In genomic region chr19:57823155-57823554, GRCh38 we compare ENCODE assay signal across 8 cellular contexts. TPM values are rescaled to one million over a fixed set of nuclear protein-coding genes. Genes with fewer than 3 reads are reported as not detected.
DNase-seq lines count a peak whose midpoint lies in the region; ATAC-seq and TF ChIP-seq lines count a peak whose summit lies in the region.
"Not testable (repeated sequence)": the region's sequence is repeated elsewhere in the genome, so short reads cannot be mapped to it uniquely, and the experiment has no call there.

No MANE protein-coding gene starts in this region.

- H3K36me3 ChIP-seq in CD4-positive, alpha-beta memory T cell (ENCODE audit: insufficient read depth, low read length); colonic mucosa; transverse colon: not testable (repeated sequence)

- H3K4me3 Mint-ChIP-seq in CD4-positive, alpha-beta memory T cell = peak overlapping the region in 1 of 8 donors; percentile 12
- peak overlapping the region in 1 of 4 donors; percentile 67 for H3K4me3 Mint-ChIP-seq in IgD-negative memory B cell
- H3K4me3 Mint-ChIP-seq in activated T-cell treated with anti-CD3 and anti-CD28 coated beads, Interleukin-2, amount 50 U/mL, for 72 hours = peak overlapping the region in 1 of 2 donors; percentile 8
- H3K4me3 Mint-ChIP-seq in memory B cell = not testable (repeated sequence)
- peak overlapping the region; percentile 55 for H3K4me3 Mint-ChIP-seq in progenitor cell of endocrine pancreas (ENCODE audit: low read depth)

- H3K27ac Mint-ChIP-seq in CD4-positive, alpha-beta memory T cell = peak overlapping the region in 4 of 7 donors; percentile 43 to 82 (median 60)
- peak overlapping the region; percentile 47 to 88 (median 81) for H3K27ac Mint-ChIP-seq in IgD-negative memory B cell
- H3K27ac Mint-ChIP-seq in activated T-cell treated with anti-CD3 and anti-CD28 coated beads, Interleukin-2, amount 50 U/mL, for 72 hours = peak overlapping the region; percentile 84
- H3K27ac Mint-ChIP-seq in memory B cell = peak overlapping the region; percentile 18
- peak overlapping the region; percentile 96 for H3K27ac Mint-ChIP-seq in progenitor cell of endocrine pancreas

- DNase-seq in CD4-positive, alpha-beta memory T cell; activated T-cell treated with anti-CD3 and anti-CD28 coated beads, Interleukin-2, amount 50 U/mL, for 72 hours; colonic mucosa; memory B cell (ENCODE audit: low spot score in 2 of 2); progenitor cell of endocrine pancreas (ENCODE audit: low spot score, unreplicated experiment); transverse colon: not testable (repeated sequence)

- not testable (repeated sequence) for H3K4me3 ChIP-seq in CD4-positive, alpha-beta memory T cell (ENCODE audit: low read length in 2 of 2); colonic mucosa; transverse colon

- not testable (repeated sequence) for H3K27ac ChIP-seq in CD4-positive, alpha-beta memory T cell (ENCODE audit: low read depth, low read length)
- peak overlapping the region; percentile 97 for H3K27ac ChIP-seq in VCaP
- H3K27ac ChIP-seq in colonic mucosa = peak overlapping the region; percentile 65
- H3K27ac ChIP-seq in transverse colon = peak overlapping the region; percentile 23 to 40 (median 33)

- intact Hi-C loops in CD4-positive, alpha-beta memory T cell (cut with micrococcal nuclease); colonic mucosa (cut with DNase I); transverse colon (cut with DNase I; ENCODE audit: low total_unique reads): not testable (repeated sequence)

- WGBS in transverse colon (ENCODE audit: low coverage in 1 of 2), 2 donors = 44 to 73% methylated on average over 2 of the region's 2 CpGs

- POLR2A ChIA-PET in CD4-positive, alpha-beta memory T cell (lab: Charles Lee; ENCODE audit: partially characterized antibody) = not testable (repeated sequence)

- not testable (repeated sequence) for TF ChIP-seq CTCF in VCaP (conservative IDR thresholded peaks at IDR 0.05); colonic mucosa (IDR thresholded peaks at IDR 0.05); progenitor cell of endocrine pancreas (IDR thresholded peaks at IDR 0.05; ENCODE audit: unreplicated experiment); transverse colon (IDR thresholded peaks at IDR 0.05)

- in situ Hi-C loops in transverse colon (cut with MboI; ENCODE audit: low pct_ligation_motif_present in 1 of 4, low pct_unique_long_range_greater_than_20kb in 1 of 4, low sequenced_read_pairs in 3 of 4) = not testable (repeated sequence)

- H3K27me3 ChIP-seq in CD4-positive, alpha-beta memory T cell (ENCODE audit: insufficient read depth, low read length); colonic mucosa; transverse colon: not testable (repeated sequence)

- CTCF ChIA-PET in CD4-positive, alpha-beta memory T cell (lab: Charles Lee; ENCODE audit: partially characterized antibody) = not testable (repeated sequence)

- not testable (repeated sequence) for H3K9me3 ChIP-seq in CD4-positive, alpha-beta memory T cell (ENCODE audit: control insufficient read depth in 1 of 2, low read length in 2 of 2); colonic mucosa; transverse colon

- TF ChIP-seq EP300 in transverse colon (IDR thresholded peaks at IDR 0.05; ENCODE audit: low read depth) = not testable (repeated sequence)

- ATAC-seq in activated T-cell treated with anti-CD3 and anti-CD28 coated beads, Interleukin-2, amount 50 U/mL, for 72 hours (replicated peaks in 1 of 2); memory B cell (ENCODE audit: low read depth): not testable (repeated sequence)

- H3K9me3 Mint-ChIP-seq in CD4-positive, alpha-beta memory T cell; IgD-negative memory B cell; activated T-cell treated with anti-CD3 and anti-CD28 coated beads, Interleukin-2, amount 50 U/mL, for 72 hours; memory B cell; progenitor cell of endocrine pancreas (ENCODE audit: low read depth): not testable (repeated sequence)

- peaks cover 19% of the 10 kb centered on the region for H3K4me1 ChIP-seq in CD4-positive, alpha-beta memory T cell (ENCODE audit: insufficient read depth, low read length)
- H3K4me1 ChIP-seq in colonic mucosa (peaks cover 10% of the 10 kb centered on the region), transverse colon (peaks cover 14 to 44% (median 38%) of the 10 kb centered on the region in 4 donors)

- TF ChIP-seq POLR2A in transverse colon (IDR thresholded peaks at IDR 0.05) = not testable (repeated sequence)

- peaks cover 41 to 81% (median 47%) of the 10 kb centered on the region in 4 donors for H3K4me1 Mint-ChIP-seq in CD4-positive, alpha-beta memory T cell
- H3K4me1 Mint-ChIP-seq in IgD-negative memory B cell = peaks cover 33 to 47% (median 39%) of the 10 kb centered on the region in 3 donors
- H3K4me1 Mint-ChIP-seq in activated T-cell treated with anti-CD3 and anti-CD28 coated beads, Interleukin-2, amount 50 U/mL, for 72 hours (ENCODE audit: low read depth) = peaks cover 63% of the 10 kb centered on the region
- H3K4me1 Mint-ChIP-seq in memory B cell = peaks cover 43% of the 10 kb centered on the region
- peaks cover 63% of the 10 kb centered on the region for H3K4me1 Mint-ChIP-seq in progenitor cell of endocrine pancreas (ENCODE audit: low read depth)

- not testable (repeated sequence) for H3K9ac ChIP-seq in colonic mucosa (ENCODE audit: low read depth in 2 of 2, low read length in 2 of 2)

- H3K36me3 Mint-ChIP-seq in CD4-positive, alpha-beta memory T cell = peaks cover 26 to 53% of the 10 kb centered on the region in 2 donors
- H3K36me3 Mint-ChIP-seq in IgD-negative memory B cell = not testable (repeated sequence)
- H3K36me3 Mint-ChIP-seq in activated T-cell treated with anti-CD3 and anti-CD28 coated beads, Interleukin-2, amount 50 U/mL, for 72 hours (ENCODE audit: insufficient read depth in 2 of 2) = peaks cover 12 to 24% of the 10 kb centered on the region in 2 donors
- H3K36me3 Mint-ChIP-seq in memory B cell (peaks cover 13% of the 10 kb centered on the region), progenitor cell of endocrine pancreas (ENCODE audit: insufficient read depth) (peaks cover 21% of the 10 kb centered on the region)

- not testable (repeated sequence) for H3K27me3 Mint-ChIP-seq in CD4-positive, alpha-beta memory T cell; IgD-negative memory B cell; activated T-cell treated with anti-CD3 and anti-CD28 coated beads, Interleukin-2, amount 50 U/mL, for 72 hours (ENCODE audit: low read depth); memory B cell; progenitor cell of endocrine pancreas

RNA-seq across cellular contexts. Expression of gene ZNF587B, which starts 6.9 kb away (rescaled TPM):
- 10 to 100 TPM; 28.4 to 29.0 TPM for total RNA-seq in CD4-positive, alpha-beta memory T cell
- 1 to 10 TPM in 1 of 2 donors, under 1 TPM in 1; 0.27 to 2.2 TPM for polyA plus RNA-seq in CD4-positive, alpha-beta memory T cell
- 3.2 TPM for polyA plus RNA-seq in IgD-negative memory B cell
- 10 to 100 TPM; 16.8 to 18.0 TPM for total RNA-seq in activated T-cell treated with anti-CD3 and anti-CD28 coated beads, Interleukin-2, amount 50 U/mL, for 72 hours
- total RNA-seq in colonic mucosa (10 to 100 TPM; 12.5 to 22.3 TPM), progenitor cell of endocrine pancreas (24.9 and 29.8 TPM in 2 replicates), transverse colon (10 to 100 TPM; 16.1 to 34.4 (median 22.0) TPM)

RNA-seq across cellular contexts. Expression of gene ZNF552, which starts 8.4 kb away (rescaled TPM):
- 10 to 100 TPM; 17.9 to 21.0 TPM for total RNA-seq in CD4-positive, alpha-beta memory T cell
- 1 to 10 TPM; 5.5 to 9.3 TPM for polyA plus RNA-seq in CD4-positive, alpha-beta memory T cell
- polyA plus RNA-seq in IgD-negative memory B cell = 6.8 TPM
- 1 to 10 TPM; 7.7 to 8.4 TPM for total RNA-seq in activated T-cell treated with anti-CD3 and anti-CD28 coated beads, Interleukin-2, amount 50 U/mL, for 72 hours
- total RNA-seq in colonic mucosa = 10 to 100 TPM; 21.7 to 24.8 TPM
- total RNA-seq in progenitor cell of endocrine pancreas = 27.2 and 27.9 TPM in 2 replicates
- total RNA-seq in transverse colon = 100 to 1,000 TPM in 1 of 4 donors, 10 to 100 TPM in 3; 41.2 to 145 (median 68.8) TPM

RNA-seq across cellular contexts. Expression of gene ZNF587, which starts 26.5 kb away (rescaled TPM):
- 10 to 100 TPM; 58.5 to 62.8 TPM for total RNA-seq in CD4-positive, alpha-beta memory T cell
- 1 to 10 TPM; 2.7 to 7.8 TPM for polyA plus RNA-seq in CD4-positive, alpha-beta memory T cell
- 10.5 TPM for polyA plus RNA-seq in IgD-negative memory B cell
- 10 to 100 TPM; 31.5 to 32.5 TPM for total RNA-seq in activated T-cell treated with anti-CD3 and anti-CD28 coated beads, Interleukin-2, amount 50 U/mL, for 72 hours
- total RNA-seq in colonic mucosa (10 to 100 TPM; 46.4 to 70.7 TPM), progenitor cell of endocrine pancreas (88.4 and 93.7 TPM in 2 replicates), transverse colon (10 to 100 TPM; 22.4 to 61.0 (median 44.8) TPM)

RNA-seq across cellular contexts. Expression of gene ZNF586, which starts 53.7 kb away (rescaled TPM):
- 10 to 100 TPM; 46.4 to 51.7 TPM for total RNA-seq in CD4-positive, alpha-beta memory T cell
- 10 to 100 TPM; 15.0 to 23.8 TPM for polyA plus RNA-seq in CD4-positive, alpha-beta memory T cell
- 19.5 TPM for polyA plus RNA-seq in IgD-negative memory B cell
- 10 to 100 TPM; 18.5 to 20.0 TPM for total RNA-seq in activated T-cell treated with anti-CD3 and anti-CD28 coated beads, Interleukin-2, amount 50 U/mL, for 72 hours
- total RNA-seq in colonic mucosa (10 to 100 TPM; 13.1 to 17.6 TPM), progenitor cell of endocrine pancreas (33.1 and 33.2 TPM in 2 replicates), transverse colon (10 to 100 TPM; 20.8 to 79.2 (median 27.3) TPM)

Comparison
In these comparisons a context has a peak if more than half of its experiments do, and no peak if none do; other contexts are left out.
1. H3K27ac Mint-ChIP-seq: peak in every context shown above with its lines; median percentile 96 in progenitor cell of endocrine pancreas; 84 in activated T-cell treated with anti-CD3 and anti-CD28 coated beads, Interleukin-2, amount 50 U/mL, for 72 hours; 81 in IgD-negative memory B cell; 60 in CD4-positive, alpha-beta memory T cell; 18 in memory B cell.